22 cellular contexts compared by ENCODE assay signal in genomic region chr10:11908991-11909390, GRCh38.
DNase-seq lines count a peak whose midpoint lies in the region; TF ChIP-seq lines count a peak whose summit lies in the region.
"Had no signal": no experiment of that assay in that cellular context is flagged by ENCODE, and none has a peak within 500 bp of the region (broad histone marks: within the 10 kb centered on the region; RNA-seq: fewer than 3 reads in every experiment).

No MANE protein-coding gene starts in this region.

- H3K27me3 ChIP-seq in mammary epithelial cell (ENCODE audit: insufficient read depth, low read length), result no peaks in the 10 kb centered on the region
- H3K27me3 ChIP-seq: MG63 had no signal

- H3K27ac ChIP-seq in mammary epithelial cell (ENCODE audit: insufficient read depth, low read depth, low read length), result no peak overlapping the region
- H3K27ac ChIP-seq: BLaER1 treated with 17β-estradiol and CSF1 and Interleukin-3, amounts not matched to agents 10 nM and 100 nM; GM23248 had no signal

- no peak overlapping the region for H2AFZ ChIP-seq in mammary epithelial cell (ENCODE audit: low read depth, low read length)
- H2AFZ ChIP-seq: GM23248 had no signal

- dilution Hi-C loops in mammary epithelial cell (cut with HindIII; ENCODE audit: low sequenced_read_pairs), result no loop called here

- H3K36me3 Mint-ChIP-seq in MCF 10A (ENCODE audit: insufficient read depth, unreplicated experiment), result no peaks in the 10 kb centered on the region

- in situ Hi-C loops in mammary epithelial cell (cut with MboI; ENCODE audit: low sequenced_read_pairs in 2 of 2), result no loop called here

- no peak overlapping the region for H3K9ac ChIP-seq in mammary epithelial cell (ENCODE audit: insufficient read depth, low read length)
- H3K9ac ChIP-seq: BLaER1 treated with 17β-estradiol and CSF1 and Interleukin-3, amounts not matched to agents 10 nM and 100 nM; GM23248 had no signal

- no TSS peak for BruUV-seq in MCF 10A (replicated peaks; lab: Mats Ljungman, UMichigan)
- no TSS peak for BruUV-seq in mammary epithelial cell (replicated peaks; lab: Mats Ljungman, UMichigan)

- no peaks in the 10 kb centered on the region for H3K27me3 Mint-ChIP-seq in MCF 10A (ENCODE audit: insufficient read depth, unreplicated experiment)
- H3K27me3 Mint-ChIP-seq: CD4-positive, alpha-beta T cell had no signal

- no peaks in the 10 kb centered on the region for H3K36me3 ChIP-seq in mammary epithelial cell (ENCODE audit: insufficient read depth, low read length)
- H3K36me3 ChIP-seq: BLaER1 treated with 17β-estradiol and CSF1 and Interleukin-3, amounts not matched to agents 10 nM and 100 nM; MG63 had no signal

- no peak overlapping the region for H3K4me3 ChIP-seq in mammary epithelial cell (replicated peaks in 1 of 3; ENCODE audit: insufficient read depth in 1 of 3, low read depth in 2 of 3, low read length in 3 of 3)
- H3K4me3 ChIP-seq: BLaER1 treated with 17β-estradiol and CSF1 and Interleukin-3, amounts not matched to agents 10 nM and 100 nM; GM23248; MG63 had no signal

- CTCF ChIA-PET in MCF 10A (lab: Yijun Ruan, JAX) (interaction anchor here (0.6 to 1.1 kb wide), 5 partner anchors 12 to 1461 kb away, joined by 3 to 4 read pairs (median 3); no protein-coding TSS in a partner anchor), mammary epithelial cell (lab: Charles Lee; ENCODE audit: low non-redundant PET) (no interaction called here)

- H3K9me3 Mint-ChIP-seq in MCF 10A (ENCODE audit: unreplicated experiment), result no peaks in the 10 kb centered on the region
- H3K9me3 Mint-ChIP-seq: CD4-positive, alpha-beta T cell; H9 had no signal

- no peak overlapping the region for H3K4me2 ChIP-seq in mammary epithelial cell (ENCODE audit: insufficient read depth, low read depth, low read length)

- no peaks in the 10 kb centered on the region for H3K4me1 Mint-ChIP-seq in MCF 10A (ENCODE audit: insufficient read depth, unreplicated experiment)

- no peak overlapping the region for H3K4me3 Mint-ChIP-seq in MCF 10A (ENCODE audit: unreplicated experiment)
- H3K4me3 Mint-ChIP-seq: CD4-positive, alpha-beta T cell; H9 had no signal

- H3K79me2 ChIP-seq in mammary epithelial cell (ENCODE audit: insufficient read depth, low read length), result no peaks in the 10 kb centered on the region

- no peak for TF ChIP-seq CTCF in MCF 10A (IDR thresholded peaks at IDR 0.05; ENCODE audit: unreplicated experiment)
- no peak for TF ChIP-seq CTCF in mammary epithelial cell (conservative IDR thresholded peaks at IDR 0.05 in 1 of 2, IDR thresholded peaks at IDR 0.05 in 1 of 2; ENCODE audit: extremely low read depth in 1 of 2, insufficient read depth in 1 of 2, low read depth in 1 of 2, low read length in 2 of 2)

- DNase-seq in MCF 10A (ENCODE audit: unreplicated experiment), result no peak
- no peak for DNase-seq in mammary epithelial cell
- peak; percentile 83 for DNase-seq in mesenteric fat pad (ENCODE audit: low spot score)
- peak; percentile 62 for DNase-seq in posterior vena cava (ENCODE audit: low spot score)
- no peak for DNase-seq in inferior parietal cortex (ENCODE audit: extremely low spot score)
- no peak for DNase-seq in Ammon's horn (ENCODE audit: low spot score)
- DNase-seq in T-helper 1 cell, result no peak
- DNase-seq: CD4-positive, alpha-beta T cell; COR-L47; DMS53; GM23248; H9; KBM-7; MG63; NCI-H1105 treated with DMSO at 0.1 percent for 48 hours; NCI-H1930; NCI-H2107; NCI-H446; NCI-H524 treated with DMSO at 0.1 percent for 48 hours; NCI-H774; SIG-M5 had no signal

- intact Hi-C loops in MCF 10A (cut with micrococcal nuclease) (no loop called here), mammary epithelial cell (cut with micrococcal nuclease) (no loop called here), posterior vena cava (cut with DNase I) (no loop called here)

- no peaks in the 10 kb centered on the region for H3K4me1 ChIP-seq in mammary epithelial cell (ENCODE audit: insufficient read depth, low read length)

- peak overlapping the region; percentile 68 for H3K27ac Mint-ChIP-seq in MCF 10A (ENCODE audit: low read depth, unreplicated experiment)
- H3K27ac Mint-ChIP-seq: CD4-positive, alpha-beta T cell had no signal

- 95% methylated on average over 7 of the region's 11 CpGs for whole genome bisulfite sequencing in mammary epithelial cell (ENCODE audit: low coverage, missing lambda C conversion rate)

- no peaks in the 10 kb centered on the region for H3K9me3 ChIP-seq in mammary epithelial cell (replicated peaks; ENCODE audit: insufficient read depth, low read length)
- H3K9me3 ChIP-seq: BLaER1 treated with 17β-estradiol and CSF1 and Interleukin-3, amounts not matched to agents 10 nM and 100 nM; MG63 had no signal

- POLR2A ChIA-PET in MCF 10A (lab: Yijun Ruan, JAX), result interaction anchor here (1.2 kb wide), 1 partner anchor 11 kb away, joined by 4 read pairs; no protein-coding TSS in a partner anchor

- no peaks in the 10 kb centered on the region for H4K20me1 ChIP-seq in mammary epithelial cell (ENCODE audit: insufficient read depth, low read length)
- H4K20me1 ChIP-seq: BLaER1 treated with 17β-estradiol and CSF1 and Interleukin-3, amounts not matched to agents 10 nM and 100 nM had no signal

Comparison
In these comparisons a context has a peak if more than half of its experiments do, and no peak if none do; other contexts are left out.
1. DNase-seq: peak in mesenteric fat pad (single experiment) and posterior vena cava (single experiment); none in MCF 10A (single experiment), mammary epithelial cell (single experiment), inferior parietal cortex (single experiment), Ammon's horn (single experiment) and T-helper 1 cell (0 of 5).